ENCODE assay signal across 1 cellular context in the genomic region with DNA sequence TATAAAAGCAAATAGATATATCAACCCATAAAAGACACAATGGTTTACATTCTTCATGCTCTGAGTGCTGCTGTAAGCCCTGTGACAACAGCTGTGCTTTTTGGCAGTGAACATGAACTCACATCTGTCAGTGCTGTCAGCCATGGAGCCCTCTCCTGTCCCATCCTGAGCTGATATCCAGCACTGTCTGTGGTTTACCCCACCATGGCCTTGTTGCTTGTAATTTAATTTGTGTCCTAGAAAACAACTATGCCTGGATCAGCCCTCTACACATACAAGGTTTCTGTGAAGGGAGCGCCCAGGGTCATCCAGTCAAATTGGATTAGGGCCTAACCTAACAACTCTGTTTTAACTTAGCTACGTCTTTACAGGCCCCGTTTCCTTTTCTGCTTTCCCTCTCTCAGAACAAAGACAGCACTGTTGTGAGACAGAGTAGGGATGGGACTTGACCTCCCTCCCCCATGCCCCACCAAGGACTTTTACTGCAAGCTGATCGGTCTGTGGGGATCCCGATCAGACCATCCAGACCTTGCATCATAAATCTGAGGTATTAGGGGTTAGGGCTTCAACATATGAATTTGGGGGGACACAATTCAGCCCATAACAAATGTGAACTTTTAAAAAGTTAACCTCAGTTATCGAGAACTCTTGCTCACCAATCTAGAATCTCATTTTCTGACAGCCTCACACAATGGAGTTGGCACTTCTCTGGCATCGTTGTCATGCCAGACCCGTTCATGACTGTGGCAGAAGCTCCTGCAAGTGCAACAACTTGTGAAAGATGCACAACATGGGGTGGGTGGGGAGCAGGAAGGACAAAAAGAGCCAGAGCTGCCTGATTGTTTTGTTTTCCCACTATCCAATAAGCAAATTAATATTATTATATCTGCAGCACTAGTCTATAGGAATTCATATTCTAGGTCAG.
TF ChIP-seq lines count a peak whose summit lies in the region.

No MANE protein-coding gene starts in this region.

TF ChIP-seq in HepG2, 621 proteins besides CTCF, POLR2A, EP300 and RAD21 (continued from another document and continues in another):
- TF ChIP-seq ZNF567 (CRISPR knock-in tag; IDR thresholded peaks at IDR 0.05; ENCODE audit: borderline replicate concordance) (no peak), ZNF557 (CRISPR knock-in tag; IDR thresholded peaks at IDR 0.05) (no peak), ZNF570 (CRISPR knock-in tag; IDR thresholded peaks at IDR 0.05; ENCODE audit: borderline replicate concordance) (no peak), HNF1B (CRISPR knock-in tag; IDR thresholded peaks at IDR 0.05) (no peak), NFYC (CRISPR knock-in tag; IDR thresholded peaks at IDR 0.05) (no peak), GPN1 (CRISPR knock-in tag; IDR thresholded peaks at IDR 0.05; ENCODE audit: borderline replicate concordance) (no peak), FOXO1 (CRISPR knock-in tag; IDR thresholded peaks at IDR 0.05) (no peak), PRMT3 (CRISPR knock-in tag; IDR thresholded peaks at IDR 0.05; ENCODE audit: borderline replicate concordance, low read depth) (no peak), TBX2 (CRISPR knock-in tag; IDR thresholded peaks at IDR 0.05; ENCODE audit: borderline replicate concordance) (peak; percentile 72; the same call in 1 of the 2 replicates), ZNF326 (CRISPR knock-in tag; IDR thresholded peaks at IDR 0.05; ENCODE audit: borderline replicate concordance) (no peak), ESRRA (CRISPR knock-in tag; IDR thresholded peaks at IDR 0.05; ENCODE audit: low read depth) (no peak), GFI1 (CRISPR knock-in tag; IDR thresholded peaks at IDR 0.05; ENCODE audit: borderline replicate concordance) (peak; percentile 61; the same call in 1 of the 2 replicates), REPIN1 (CRISPR knock-in tag; IDR thresholded peaks at IDR 0.05; ENCODE audit: borderline replicate concordance, low read depth) (no peak), RNF2 (conservative IDR thresholded peaks at IDR 0.05; ENCODE audit: low read depth) (no peak), SIN3A (IDR thresholded peaks at IDR 0.05; ENCODE audit: borderline replicate concordance, low read depth, low read length) (no peak), ZNF160 (CRISPR knock-in tag; IDR thresholded peaks at IDR 0.05) (no peak), NFIC (IDR thresholded peaks at IDR 0.05; ENCODE audit: low read length) (0 out of 2 replicates have a peak, but pooled peaks have one; percentile 27), ZNF614 (CRISPR knock-in tag; IDR thresholded peaks at IDR 0.05; ENCODE audit: borderline replicate concordance) (no peak), ZSCAN31 (CRISPR knock-in tag; IDR thresholded peaks at IDR 0.05; ENCODE audit: low read depth) (no peak), KMT2B (CRISPR knock-in tag; IDR thresholded peaks at IDR 0.05) (no peak), PTBP1 (IDR thresholded peaks at IDR 0.05; ENCODE audit: low read depth, low read length, poor library complexity, severe bottlenecking) (no peak), ETV5 (CRISPR knock-in tag; IDR thresholded peaks at IDR 0.05; ENCODE audit: borderline replicate concordance) (peak; percentile 28; the same call in 1 of the 2 replicates), MAFF (IDR thresholded peaks at IDR 0.05; ENCODE audit: low read depth, low read length) (no peak), HMG20B (CRISPR knock-in tag; conservative IDR thresholded peaks at IDR 0.05) (no peak), POLR2G (IDR thresholded peaks at IDR 0.05; ENCODE audit: low read depth, low read length) (no peak), CEBPB (IDR thresholded peaks at IDR 0.05; ENCODE audit: borderline replicate concordance, low read depth, low read length) (peak; percentile 15; the same call in 1 of the 2 replicates), MIXL1 (CRISPR knock-in tag; IDR thresholded peaks at IDR 0.05) (peak; percentile 86), ASH2L (IDR thresholded peaks at IDR 0.05; ENCODE audit: insufficient read length, low read depth, low read length) (peak; percentile 34), CENPX (CRISPR knock-in tag; IDR thresholded peaks at IDR 0.05) (no peak), AHR (CRISPR knock-in tag; IDR thresholded peaks at IDR 0.05) (no peak), ZNF180 (CRISPR knock-in tag; IDR thresholded peaks at IDR 0.05; ENCODE audit: borderline replicate concordance, low read depth) (no peak), ZNF260 (CRISPR knock-in tag; IDR thresholded peaks at IDR 0.05; ENCODE audit: borderline replicate concordance, low read depth) (no peak), XRCC5 (optimal IDR thresholded peaks at IDR 0.05; ENCODE audit: low read length) (peak; percentile 18), MAF1 (CRISPR knock-in tag; IDR thresholded peaks at IDR 0.05; ENCODE audit: borderline replicate concordance) (no peak)
- TF ChIP-seq, protein P1, sequence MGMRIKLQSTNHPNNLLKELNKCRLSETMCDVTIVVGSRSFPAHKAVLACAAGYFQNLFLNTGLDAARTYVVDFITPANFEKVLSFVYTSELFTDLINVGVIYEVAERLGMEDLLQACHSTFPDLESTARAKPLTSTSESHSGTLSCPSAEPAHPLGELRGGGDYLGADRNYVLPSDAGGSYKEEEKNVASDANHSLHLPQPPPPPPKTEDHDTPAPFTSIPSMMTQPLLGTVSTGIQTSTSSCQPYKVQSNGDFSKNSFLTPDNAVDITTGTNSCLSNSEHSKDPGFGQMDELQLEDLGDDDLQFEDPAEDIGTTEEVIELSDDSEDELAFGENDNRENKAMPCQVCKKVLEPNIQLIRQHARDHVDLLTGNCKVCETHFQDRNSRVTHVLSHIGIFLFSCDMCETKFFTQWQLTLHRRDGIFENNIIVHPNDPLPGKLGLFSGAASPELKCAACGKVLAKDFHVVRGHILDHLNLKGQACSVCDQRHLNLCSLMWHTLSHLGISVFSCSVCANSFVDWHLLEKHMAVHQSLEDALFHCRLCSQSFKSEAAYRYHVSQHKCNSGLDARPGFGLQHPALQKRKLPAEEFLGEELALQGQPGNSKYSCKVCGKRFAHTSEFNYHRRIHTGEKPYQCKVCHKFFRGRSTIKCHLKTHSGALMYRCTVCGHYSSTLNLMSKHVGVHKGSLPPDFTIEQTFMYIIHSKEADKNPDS (CRISPR knock-in tag; IDR thresholded peaks at IDR 0.05): no peak
- TF ChIP-seq, protein P2, sequence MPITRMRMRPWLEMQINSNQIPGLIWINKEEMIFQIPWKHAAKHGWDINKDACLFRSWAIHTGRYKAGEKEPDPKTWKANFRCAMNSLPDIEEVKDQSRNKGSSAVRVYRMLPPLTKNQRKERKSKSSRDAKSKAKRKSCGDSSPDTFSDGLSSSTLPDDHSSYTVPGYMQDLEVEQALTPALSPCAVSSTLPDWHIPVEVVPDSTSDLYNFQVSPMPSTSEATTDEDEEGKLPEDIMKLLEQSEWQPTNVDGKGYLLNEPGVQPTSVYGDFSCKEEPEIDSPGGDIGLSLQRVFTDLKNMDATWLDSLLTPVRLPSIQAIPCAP (CRISPR knock-in tag; IDR thresholded peaks at IDR 0.05; ENCODE audit: low read depth): no peak
- TF ChIP-seq, protein P3, sequence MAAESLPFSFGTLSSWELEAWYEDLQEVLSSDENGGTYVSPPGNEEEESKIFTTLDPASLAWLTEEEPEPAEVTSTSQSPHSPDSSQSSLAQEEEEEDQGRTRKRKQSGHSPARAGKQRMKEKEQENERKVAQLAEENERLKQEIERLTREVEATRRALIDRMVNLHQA (CRISPR knock-in tag; IDR thresholded peaks at IDR 0.05): no peak
- TF ChIP-seq, protein P4, sequence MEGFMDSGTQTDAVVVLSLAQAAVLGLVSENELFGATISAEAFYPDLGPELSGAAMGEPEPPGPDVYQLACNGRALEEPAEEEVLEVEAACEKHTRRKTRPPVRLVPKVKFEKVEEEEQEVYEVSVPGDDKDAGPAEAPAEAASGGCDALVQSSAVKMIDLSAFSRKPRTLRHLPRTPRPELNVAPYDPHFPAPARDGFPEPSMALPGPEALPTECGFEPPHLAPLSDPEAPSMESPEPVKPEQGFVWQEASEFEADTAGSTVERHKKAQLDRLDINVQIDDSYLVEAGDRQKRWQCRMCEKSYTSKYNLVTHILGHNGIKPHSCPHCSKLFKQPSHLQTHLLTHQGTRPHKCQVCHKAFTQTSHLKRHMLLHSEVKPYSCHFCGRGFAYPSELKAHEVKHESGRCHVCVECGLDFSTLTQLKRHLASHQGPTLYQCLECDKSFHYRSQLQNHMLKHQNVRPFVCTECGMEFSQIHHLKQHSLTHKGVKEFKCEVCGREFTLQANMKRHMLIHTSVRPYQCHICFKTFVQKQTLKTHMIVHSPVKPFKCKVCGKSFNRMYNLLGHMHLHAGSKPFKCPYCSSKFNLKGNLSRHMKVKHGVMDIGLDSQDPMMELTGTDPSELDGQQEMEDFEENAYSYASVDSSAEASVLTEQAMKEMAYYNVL (CRISPR knock-in tag; IDR thresholded peaks at IDR 0.05; ENCODE audit: borderline replicate concordance): peak; percentile 70; the same call in 1 of the 2 replicates
- TF ChIP-seq, protein P5, sequence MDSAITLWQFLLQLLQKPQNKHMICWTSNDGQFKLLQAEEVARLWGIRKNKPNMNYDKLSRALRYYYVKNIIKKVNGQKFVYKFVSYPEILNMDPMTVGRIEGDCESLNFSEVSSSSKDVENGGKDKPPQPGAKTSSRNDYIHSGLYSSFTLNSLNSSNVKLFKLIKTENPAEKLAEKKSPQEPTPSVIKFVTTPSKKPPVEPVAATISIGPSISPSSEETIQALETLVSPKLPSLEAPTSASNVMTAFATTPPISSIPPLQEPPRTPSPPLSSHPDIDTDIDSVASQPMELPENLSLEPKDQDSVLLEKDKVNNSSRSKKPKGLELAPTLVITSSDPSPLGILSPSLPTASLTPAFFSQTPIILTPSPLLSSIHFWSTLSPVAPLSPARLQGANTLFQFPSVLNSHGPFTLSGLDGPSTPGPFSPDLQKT (CRISPR knock-in tag; IDR thresholded peaks at IDR 0.05; ENCODE audit: borderline replicate concordance): no peak
- TF ChIP-seq, protein P6, sequence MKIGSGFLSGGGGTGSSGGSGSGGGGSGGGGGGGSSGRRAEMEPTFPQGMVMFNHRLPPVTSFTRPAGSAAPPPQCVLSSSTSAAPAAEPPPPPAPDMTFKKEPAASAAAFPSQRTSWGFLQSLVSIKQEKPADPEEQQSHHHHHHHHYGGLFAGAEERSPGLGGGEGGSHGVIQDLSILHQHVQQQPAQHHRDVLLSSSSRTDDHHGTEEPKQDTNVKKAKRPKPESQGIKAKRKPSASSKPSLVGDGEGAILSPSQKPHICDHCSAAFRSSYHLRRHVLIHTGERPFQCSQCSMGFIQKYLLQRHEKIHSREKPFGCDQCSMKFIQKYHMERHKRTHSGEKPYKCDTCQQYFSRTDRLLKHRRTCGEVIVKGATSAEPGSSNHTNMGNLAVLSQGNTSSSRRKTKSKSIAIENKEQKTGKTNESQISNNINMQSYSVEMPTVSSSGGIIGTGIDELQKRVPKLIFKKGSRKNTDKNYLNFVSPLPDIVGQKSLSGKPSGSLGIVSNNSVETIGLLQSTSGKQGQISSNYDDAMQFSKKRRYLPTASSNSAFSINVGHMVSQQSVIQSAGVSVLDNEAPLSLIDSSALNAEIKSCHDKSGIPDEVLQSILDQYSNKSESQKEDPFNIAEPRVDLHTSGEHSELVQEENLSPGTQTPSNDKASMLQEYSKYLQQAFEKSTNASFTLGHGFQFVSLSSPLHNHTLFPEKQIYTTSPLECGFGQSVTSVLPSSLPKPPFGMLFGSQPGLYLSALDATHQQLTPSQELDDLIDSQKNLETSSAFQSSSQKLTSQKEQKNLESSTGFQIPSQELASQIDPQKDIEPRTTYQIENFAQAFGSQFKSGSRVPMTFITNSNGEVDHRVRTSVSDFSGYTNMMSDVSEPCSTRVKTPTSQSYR (CRISPR knock-in tag; IDR thresholded peaks at IDR 0.05; ENCODE audit: borderline replicate concordance): peak; percentile 65; the same call in 1 of the 2 replicates
- TF ChIP-seq, protein P7, sequence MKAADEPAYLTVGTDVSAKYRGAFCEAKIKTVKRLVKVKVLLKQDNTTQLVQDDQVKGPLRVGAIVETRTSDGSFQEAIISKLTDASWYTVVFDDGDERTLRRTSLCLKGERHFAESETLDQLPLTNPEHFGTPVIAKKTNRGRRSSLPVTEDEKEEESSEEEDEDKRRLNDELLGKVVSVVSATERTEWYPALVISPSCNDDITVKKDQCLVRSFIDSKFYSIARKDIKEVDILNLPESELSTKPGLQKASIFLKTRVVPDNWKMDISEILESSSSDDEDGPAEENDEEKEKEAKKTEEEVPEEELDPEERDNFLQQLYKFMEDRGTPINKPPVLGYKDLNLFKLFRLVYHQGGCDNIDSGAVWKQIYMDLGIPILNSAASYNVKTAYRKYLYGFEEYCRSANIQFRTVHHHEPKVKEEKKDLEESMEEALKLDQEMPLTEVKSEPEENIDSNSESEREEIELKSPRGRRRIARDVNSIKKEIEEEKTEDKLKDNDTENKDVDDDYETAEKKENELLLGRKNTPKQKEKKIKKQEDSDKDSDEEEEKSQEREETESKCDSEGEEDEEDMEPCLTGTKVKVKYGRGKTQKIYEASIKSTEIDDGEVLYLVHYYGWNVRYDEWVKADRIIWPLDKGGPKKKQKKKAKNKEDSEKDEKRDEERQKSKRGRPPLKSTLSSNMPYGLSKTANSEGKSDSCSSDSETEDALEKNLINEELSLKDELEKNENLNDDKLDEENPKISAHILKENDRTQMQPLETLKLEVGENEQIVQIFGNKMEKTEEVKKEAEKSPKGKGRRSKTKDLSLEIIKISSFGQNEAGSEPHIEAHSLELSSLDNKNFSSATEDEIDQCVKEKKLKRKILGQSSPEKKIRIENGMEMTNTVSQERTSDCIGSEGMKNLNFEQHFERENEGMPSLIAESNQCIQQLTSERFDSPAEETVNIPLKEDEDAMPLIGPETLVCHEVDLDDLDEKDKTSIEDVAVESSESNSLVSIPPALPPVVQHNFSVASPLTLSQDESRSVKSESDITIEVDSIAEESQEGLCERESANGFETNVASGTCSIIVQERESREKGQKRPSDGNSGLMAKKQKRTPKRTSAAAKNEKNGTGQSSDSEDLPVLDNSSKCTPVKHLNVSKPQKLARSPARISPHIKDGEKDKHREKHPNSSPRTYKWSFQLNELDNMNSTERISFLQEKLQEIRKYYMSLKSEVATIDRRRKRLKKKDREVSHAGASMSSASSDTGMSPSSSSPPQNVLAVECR (CRISPR knock-in tag; IDR thresholded peaks at IDR 0.05; ENCODE audit: borderline replicate concordance): no peak
- TF ChIP-seq, protein P8, sequence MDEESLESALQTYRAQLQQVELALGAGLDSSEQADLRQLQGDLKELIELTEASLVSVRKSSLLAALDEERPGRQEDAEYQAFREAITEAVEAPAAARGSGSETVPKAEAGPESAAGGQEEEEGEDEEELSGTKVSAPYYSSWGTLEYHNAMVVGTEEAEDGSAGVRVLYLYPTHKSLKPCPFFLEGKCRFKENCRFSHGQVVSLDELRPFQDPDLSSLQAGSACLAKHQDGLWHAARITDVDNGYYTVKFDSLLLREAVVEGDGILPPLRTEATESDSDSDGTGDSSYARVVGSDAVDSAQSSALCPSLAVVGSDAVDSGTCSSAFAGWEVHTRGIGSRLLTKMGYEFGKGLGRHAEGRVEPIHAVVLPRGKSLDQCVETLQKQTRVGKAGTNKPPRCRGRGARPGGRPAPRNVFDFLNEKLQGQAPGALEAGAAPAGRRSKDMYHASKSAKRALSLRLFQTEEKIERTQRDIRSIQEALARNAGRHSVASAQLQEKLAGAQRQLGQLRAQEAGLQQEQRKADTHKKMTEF (CRISPR knock-in tag; IDR thresholded peaks at IDR 0.05): 0 out of 2 replicates have a peak, but pooled peaks have one; percentile 32
